ENCODE assay signal across 1 cellular context in the genomic region with DNA sequence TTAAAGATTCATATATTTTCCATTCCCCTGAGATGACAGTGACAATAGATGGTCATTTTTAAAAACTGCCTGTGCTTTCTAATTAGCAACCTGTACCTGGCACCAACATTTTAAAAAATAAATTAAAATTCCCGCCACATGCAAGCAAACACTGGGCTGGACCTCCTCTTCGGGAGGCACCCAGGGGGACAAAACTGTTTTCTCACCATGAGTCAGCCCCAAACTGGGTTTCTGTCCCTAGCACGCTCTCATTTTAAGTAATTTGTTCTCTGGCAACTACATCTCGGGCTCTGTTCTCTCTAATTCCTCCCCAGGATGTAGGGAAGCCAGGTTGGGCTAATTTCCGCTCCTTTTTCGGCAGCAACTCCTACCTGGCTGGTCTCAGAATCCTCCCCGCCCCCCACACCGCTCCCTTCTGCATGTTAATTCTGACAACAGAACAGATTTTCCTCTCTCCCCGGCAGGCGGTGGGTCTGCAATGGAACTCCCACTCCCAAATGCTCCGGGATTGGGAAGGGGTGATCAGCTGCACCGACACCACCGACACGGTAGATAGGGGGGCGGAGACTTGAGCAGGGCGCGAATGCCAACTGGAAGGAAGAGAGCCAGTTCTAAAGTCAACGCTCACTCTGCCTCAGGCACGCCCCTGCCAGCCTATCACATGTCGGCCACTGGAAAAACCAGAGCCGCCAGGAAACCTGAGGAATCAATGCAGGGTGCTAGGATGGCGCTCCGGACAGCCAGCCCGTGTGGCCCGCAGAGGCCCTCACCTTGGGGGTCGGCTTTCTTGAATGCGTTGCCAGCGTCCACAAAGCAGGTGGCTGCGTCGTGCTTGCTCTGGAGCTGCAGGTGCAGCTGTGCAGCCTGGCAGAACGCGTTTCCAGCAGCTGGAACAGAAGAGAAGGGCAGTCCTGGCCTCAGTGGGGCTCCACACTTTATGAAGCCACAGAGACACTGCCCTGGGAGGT.
TF ChIP-seq lines count a peak whose summit lies in the region.

No MANE protein-coding gene starts in this region.

TF ChIP-seq in GM23338, 12 proteins besides CTCF, POLR2A, EP300 and RAD21:
- TF ChIP-seq STAT1 (IDR thresholded peaks at IDR 0.05; ENCODE audit: unreplicated experiment) (no peak), ZNF462 (CRISPR knock-in tag; IDR thresholded peaks at IDR 0.05) (no peak), JUNB (IDR thresholded peaks at IDR 0.05; ENCODE audit: unreplicated experiment) (no peak), CREB1 (CRISPR knock-in tag; IDR thresholded peaks at IDR 0.05; ENCODE audit: low read depth) (0 out of 2 replicates have a peak, but pooled peaks have one; percentile 8), EZH2 (IDR thresholded peaks at IDR 0.05; ENCODE audit: low read depth, unreplicated experiment) (no peak)
